Comparison of ENCODE assay signal across 8 cellular contexts in the genomic region with DNA sequence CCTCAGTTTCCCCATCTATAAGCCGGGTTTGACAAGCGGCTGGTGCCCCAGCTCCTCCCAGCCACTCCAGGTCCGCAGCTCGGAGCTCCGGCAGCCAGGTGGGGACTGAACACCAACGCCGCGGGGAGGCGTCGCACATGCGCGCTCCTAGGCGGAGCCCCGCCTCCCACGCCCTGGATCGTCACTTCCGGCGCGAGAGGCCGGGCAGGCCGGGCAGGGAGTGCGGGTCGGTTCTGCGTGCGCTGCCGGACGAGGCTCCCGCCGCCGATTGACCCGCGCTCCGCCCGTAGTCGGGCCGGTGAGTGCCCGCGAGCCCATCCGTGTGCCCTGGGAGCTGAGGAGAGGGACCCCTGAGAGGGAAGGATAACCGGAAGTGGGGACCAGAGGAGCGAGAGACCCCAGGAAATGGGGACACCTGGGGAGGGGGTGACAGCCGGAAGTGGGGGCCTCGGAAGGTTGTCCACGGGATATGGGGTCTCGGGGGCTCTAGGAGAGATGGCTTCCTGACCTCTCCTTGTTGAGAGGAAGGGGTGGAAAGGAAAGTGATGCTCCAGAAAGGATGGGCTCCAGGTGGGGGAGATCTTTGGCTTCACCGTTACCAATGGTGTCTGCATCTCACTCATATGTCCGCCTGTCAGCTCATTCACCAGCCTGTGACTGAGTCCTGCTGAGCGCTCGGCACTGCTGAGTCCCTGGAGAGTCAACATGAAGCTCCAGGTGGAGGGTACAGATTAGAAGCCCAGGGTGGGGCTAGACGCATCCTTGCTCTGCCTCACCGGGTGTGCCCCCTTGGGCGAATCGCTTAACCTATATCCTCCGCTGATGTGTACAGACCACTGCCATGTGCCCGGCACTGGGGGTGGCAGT. TPM values are rescaled to one million over a fixed set of nuclear protein-coding genes. Genes with fewer than 3 reads are reported as not detected.
DNase-seq lines count a peak whose midpoint lies in the region; ATAC-seq and TF ChIP-seq lines count a peak whose summit lies in the region.

Gene TTPAL, plus strand, starts transcription at position 181 of the 867 bp plus-strand sequence. CDS start 4,126 bp downstream, outside the sequence.

- H3K9me3 Mint-ChIP-seq in activated naive CD4-positive, alpha-beta T cell treated with anti-CD3 and anti-CD28 coated beads, Interleukin-2, amount 50 U/mL, for 72 hours = no peaks in the 10 kb centered on the region
- no peaks in the 10 kb centered on the region for H3K9me3 Mint-ChIP-seq in osteocyte (ENCODE audit: unreplicated experiment)

- H3K4me3 ChIP-seq in thymus (ENCODE audit: low read length) = peak within 1 kb of the TSS; percentile 80

- TF ChIP-seq CTCF in GM10266 (IDR thresholded peaks at IDR 0.05; ENCODE audit: control insufficient read depth, insufficient read depth, low read depth, missing control alignments) = peak; percentile 50
- TF ChIP-seq CTCF in osteocyte (IDR thresholded peaks at IDR 0.05) = peak; percentile 41

- peak within 1 kb of the TSS; percentile 96 to 98 for H3K27ac Mint-ChIP-seq in activated naive CD4-positive, alpha-beta T cell treated with anti-CD3 and anti-CD28 coated beads, Interleukin-2, amount 50 U/mL, for 72 hours
- peak within 1 kb of the TSS; percentile 97 for H3K27ac Mint-ChIP-seq in osteocyte (ENCODE audit: unreplicated experiment)

- H3K4me1 ChIP-seq in thymus (ENCODE audit: control insufficient read depth, insufficient read depth, low read length) = peaks cover 11% of the 10 kb centered on the region

- H3K36me3 Mint-ChIP-seq in activated naive CD4-positive, alpha-beta T cell treated with anti-CD3 and anti-CD28 coated beads, Interleukin-2, amount 50 U/mL, for 72 hours = peaks cover 5% of the 10 kb centered on the region in 2 donors
- peaks cover 8% of the 10 kb centered on the region for H3K36me3 Mint-ChIP-seq in osteocyte (ENCODE audit: unreplicated experiment)

- peak; percentile 91 for ATAC-seq in HG02610 (IDR thresholded peaks at IDR 0.05; ENCODE audit: unreplicated experiment)
- ATAC-seq in activated naive CD4-positive, alpha-beta T cell treated with anti-CD3 and anti-CD28 coated beads, Interleukin-2, amount 50 U/mL, for 72 hours = peak; percentile 99
- ATAC-seq in Right ventricle myocardium inferior = peak; percentile 97

- DNase-seq in GM10266 (ENCODE audit: extremely low spot score) (peak; percentile 93), NCI-H1092 (lab: John Stamatoyannopoulos, UW) (peak; percentile 87), SKM-1 treated with dmso at 0.1 percent for 144 hours (lab: John Stamatoyannopoulos, UW; ENCODE audit: unreplicated experiment) (peak; percentile 91), Right ventricle myocardium inferior (ENCODE audit: missing footprints) (peak; percentile 96), osteocyte (ENCODE audit: extremely low spot score, unreplicated experiment) (peak; percentile 95)
- peak; percentile 93 to 94 for DNase-seq in activated naive CD4-positive, alpha-beta T cell treated with anti-CD3 and anti-CD28 coated beads, Interleukin-2, amount 50 U/mL, for 72 hours (ENCODE audit: low spot score in 2 of 2)

- H3K9me3 ChIP-seq in thymus (ENCODE audit: control insufficient read depth) = no peaks in the 10 kb centered on the region

- H3K4me1 Mint-ChIP-seq in osteocyte (ENCODE audit: unreplicated experiment) = peaks cover 27% of the 10 kb centered on the region

- H3K27ac ChIP-seq in thymus (ENCODE audit: low read depth) = peak within 1 kb of the TSS; percentile 92

- H3K27me3 ChIP-seq in thymus (ENCODE audit: control insufficient read depth, insufficient read depth) = no peaks in the 10 kb centered on the region

- H3K36me3 ChIP-seq in thymus (ENCODE audit: control insufficient read depth, insufficient read depth) = peaks cover 14% of the 10 kb centered on the region

- H3K27me3 Mint-ChIP-seq in osteocyte (ENCODE audit: unreplicated experiment) = no peaks in the 10 kb centered on the region

- intact Hi-C loops in Right ventricle myocardium inferior (cut with DNase I) = loop anchor here (1.0 to 10.0 kb wide), 2 partner anchors 134 to 361 kb away; no protein-coding TSS in a partner anchor

- 3% methylated on average over 55 of the region's 55 CpGs for WGBS in thymus

- peak within 1 kb of the TSS; percentile 96 for H3K4me3 Mint-ChIP-seq in osteocyte (ENCODE audit: unreplicated experiment)

RNA-seq across cellular contexts. Expression of gene TTPAL, which starts in this region (rescaled TPM):
- total RNA-seq in activated naive CD4-positive, alpha-beta T cell treated with anti-CD3 and anti-CD28 coated beads, Interleukin-2, amount 50 U/mL, for 72 hours = 10 to 100 TPM in 1 of 2 donors, 1 to 10 TPM in 1; 7.5 to 15.4 TPM
- total RNA-seq in Right ventricle myocardium inferior (2.9 TPM), osteocyte (18.9 and 20.8 TPM in 2 replicates)
- polyA plus RNA-seq in thymus = 8.7 TPM

Comparison
In these comparisons a context has a peak if more than half of its experiments do, and no peak if none do; other contexts are left out.
1. Peak in every context shown above with its lines: DNase-seq, ATAC-seq, H3K4me3 ChIP-seq and H3K27ac ChIP-seq.